Comparison of ENCODE assay signal across 2 cellular contexts in genomic region chr5:1857256-1857600, GRCh38.
TF ChIP-seq lines count a peak whose summit lies in the region.

No MANE protein-coding gene starts in this region.

TF ChIP-seq in GM23338, 12 proteins besides CTCF, POLR2A, EP300 and RAD21:
- TF ChIP-seq NANOG (IDR thresholded peaks at IDR 0.05; ENCODE audit: borderline replicate concordance) (no peak), ZNF331 (CRISPR knock-in tag; IDR thresholded peaks at IDR 0.05; ENCODE audit: low read depth) (no peak), EZH2phosphoT487 (IDR thresholded peaks at IDR 0.05; ENCODE audit: unreplicated experiment) (no peak), POLR2AphosphoS5 (IDR thresholded peaks at IDR 0.05; ENCODE audit: low read depth) (no peak), STAT1 (IDR thresholded peaks at IDR 0.05; ENCODE audit: unreplicated experiment) (no peak), REST (IDR thresholded peaks at IDR 0.05; ENCODE audit: unreplicated experiment) (no peak), ZNF114 (CRISPR knock-in tag; IDR thresholded peaks at IDR 0.05) (no peak)
TF ChIP-seq in GM23338: peak in this region for 0.

TF ChIP-seq in H1, 55 proteins besides CTCF, POLR2A, EP300 and RAD21:
- no peak for TF ChIP-seq SP1 (IDR thresholded peaks at IDR 0.05; ENCODE audit: low read depth, low read length)
- no peak for TF ChIP-seq CHD2 (IDR thresholded peaks at IDR 0.05; ENCODE audit: low read length)
- TF ChIP-seq CHD1 (IDR thresholded peaks at IDR 0.05; ENCODE audit: low read depth, low read length), result no peak
- TF ChIP-seq CREB1 (IDR thresholded peaks at IDR 0.05), result no peak
- TF ChIP-seq EZH2 (IDR thresholded peaks at IDR 0.05; ENCODE audit: low read depth, low read length, severe bottlenecking), result peak; percentile 15
